In the genomic region with DNA sequence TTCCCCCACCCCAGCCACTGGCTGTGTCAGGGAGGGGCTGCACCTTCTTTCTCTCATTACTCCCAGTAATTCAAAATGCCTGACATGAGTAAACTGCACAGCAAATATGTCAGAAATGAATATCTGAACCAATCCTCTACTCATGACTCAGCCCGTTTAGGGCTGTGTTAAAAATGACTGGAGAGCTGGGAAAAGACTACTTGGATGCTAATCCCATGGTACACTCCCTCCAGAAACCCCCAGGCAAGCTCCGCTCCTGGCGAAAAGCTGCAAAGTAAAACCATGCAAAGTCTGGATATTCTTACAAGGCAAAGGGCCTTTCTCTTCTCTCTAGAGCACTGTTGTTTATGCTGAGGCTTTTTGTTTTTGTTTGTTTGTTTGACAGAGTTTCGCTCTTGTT, we compare ENCODE assay signal across 1 cellular context.
TF ChIP-seq lines count a peak whose summit lies in the region.

No MANE protein-coding gene starts in this region.

TF ChIP-seq in GM23338, 12 proteins besides CTCF, POLR2A, EP300 and RAD21 (continued from another document):
- TF ChIP-seq, protein P1, sequence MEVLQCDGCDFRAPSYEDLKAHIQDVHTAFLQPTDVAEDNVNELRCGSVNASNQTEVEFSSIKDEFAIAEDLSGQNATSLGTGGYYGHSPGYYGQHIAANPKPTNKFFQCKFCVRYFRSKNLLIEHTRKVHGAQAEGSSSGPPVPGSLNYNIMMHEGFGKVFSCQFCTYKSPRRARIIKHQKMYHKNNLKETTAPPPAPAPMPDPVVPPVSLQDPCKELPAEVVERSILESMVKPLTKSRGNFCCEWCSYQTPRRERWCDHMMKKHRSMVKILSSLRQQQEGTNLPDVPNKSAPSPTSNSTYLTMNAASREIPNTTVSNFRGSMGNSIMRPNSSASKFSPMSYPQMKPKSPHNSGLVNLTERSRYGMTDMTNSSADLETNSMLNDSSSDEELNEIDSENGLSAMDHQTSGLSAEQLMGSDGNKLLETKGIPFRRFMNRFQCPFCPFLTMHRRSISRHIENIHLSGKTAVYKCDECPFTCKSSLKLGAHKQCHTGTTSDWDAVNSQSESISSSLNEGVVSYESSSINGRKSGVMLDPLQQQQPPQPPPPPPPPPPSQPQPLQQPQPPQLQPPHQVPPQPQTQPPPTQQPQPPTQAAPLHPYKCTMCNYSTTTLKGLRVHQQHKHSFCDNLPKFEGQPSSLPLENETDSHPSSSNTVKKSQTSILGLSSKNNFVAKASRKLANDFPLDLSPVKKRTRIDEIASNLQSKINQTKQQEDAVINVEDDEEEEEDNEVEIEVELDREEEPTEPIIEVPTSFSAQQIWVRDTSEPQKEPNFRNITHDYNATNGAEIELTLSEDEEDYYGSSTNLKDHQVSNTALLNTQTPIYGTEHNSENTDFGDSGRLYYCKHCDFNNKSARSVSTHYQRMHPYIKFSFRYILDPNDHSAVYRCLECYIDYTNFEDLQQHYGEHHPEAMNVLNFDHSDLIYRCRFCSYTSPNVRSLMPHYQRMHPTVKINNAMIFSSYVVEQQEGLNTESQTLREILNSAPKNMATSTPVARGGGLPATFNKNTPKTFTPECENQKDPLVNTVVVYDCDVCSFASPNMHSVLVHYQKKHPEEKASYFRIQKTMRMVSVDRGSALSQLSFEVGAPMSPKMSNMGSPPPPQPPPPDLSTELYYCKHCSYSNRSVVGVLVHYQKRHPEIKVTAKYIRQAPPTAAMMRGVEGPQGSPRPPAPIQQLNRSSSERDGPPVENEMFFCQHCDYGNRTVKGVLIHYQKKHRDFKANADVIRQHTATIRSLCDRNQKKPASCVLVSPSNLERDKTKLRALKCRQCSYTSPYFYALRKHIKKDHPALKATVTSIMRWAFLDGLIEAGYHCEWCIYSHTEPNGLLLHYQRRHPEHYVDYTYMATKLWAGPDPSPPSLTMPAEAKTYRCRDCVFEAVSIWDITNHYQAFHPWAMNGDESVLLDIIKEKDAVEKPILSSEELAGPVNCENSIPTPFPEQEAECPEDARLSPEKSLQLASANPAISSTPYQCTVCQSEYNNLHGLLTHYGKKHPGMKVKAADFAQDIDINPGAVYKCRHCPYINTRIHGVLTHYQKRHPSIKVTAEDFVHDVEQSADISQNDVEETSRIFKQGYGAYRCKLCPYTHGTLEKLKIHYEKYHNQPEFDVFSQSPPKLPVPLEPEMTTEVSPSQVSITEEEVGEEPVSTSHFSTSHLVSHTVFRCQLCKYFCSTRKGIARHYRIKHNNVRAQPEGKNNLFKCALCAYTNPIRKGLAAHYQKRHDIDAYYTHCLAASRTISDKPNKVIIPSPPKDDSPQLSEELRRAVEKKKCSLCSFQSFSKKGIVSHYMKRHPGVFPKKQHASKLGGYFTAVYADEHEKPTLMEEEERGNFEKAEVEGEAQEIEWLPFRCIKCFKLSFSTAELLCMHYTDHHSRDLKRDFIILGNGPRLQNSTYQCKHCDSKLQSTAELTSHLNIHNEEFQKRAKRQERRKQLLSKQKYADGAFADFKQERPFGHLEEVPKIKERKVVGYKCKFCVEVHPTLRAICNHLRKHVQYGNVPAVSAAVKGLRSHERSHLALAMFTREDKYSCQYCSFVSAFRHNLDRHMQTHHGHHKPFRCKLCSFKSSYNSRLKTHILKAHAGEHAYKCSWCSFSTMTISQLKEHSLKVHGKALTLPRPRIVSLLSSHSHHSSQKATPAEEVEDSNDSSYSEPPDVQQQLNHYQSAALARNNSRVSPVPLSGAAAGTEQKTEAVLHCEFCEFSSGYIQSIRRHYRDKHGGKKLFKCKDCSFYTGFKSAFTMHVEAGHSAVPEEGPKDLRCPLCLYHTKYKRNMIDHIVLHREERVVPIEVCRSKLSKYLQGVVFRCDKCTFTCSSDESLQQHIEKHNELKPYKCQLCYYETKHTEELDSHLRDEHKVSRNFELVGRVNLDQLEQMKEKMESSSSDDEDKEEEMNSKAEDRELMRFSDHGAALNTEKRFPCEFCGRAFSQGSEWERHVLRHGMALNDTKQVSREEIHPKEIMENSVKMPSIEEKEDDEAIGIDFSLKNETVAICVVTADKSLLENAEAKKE (CRISPR knock-in tag; IDR thresholded peaks at IDR 0.05) = no peak
- TF ChIP-seq, protein P2, sequence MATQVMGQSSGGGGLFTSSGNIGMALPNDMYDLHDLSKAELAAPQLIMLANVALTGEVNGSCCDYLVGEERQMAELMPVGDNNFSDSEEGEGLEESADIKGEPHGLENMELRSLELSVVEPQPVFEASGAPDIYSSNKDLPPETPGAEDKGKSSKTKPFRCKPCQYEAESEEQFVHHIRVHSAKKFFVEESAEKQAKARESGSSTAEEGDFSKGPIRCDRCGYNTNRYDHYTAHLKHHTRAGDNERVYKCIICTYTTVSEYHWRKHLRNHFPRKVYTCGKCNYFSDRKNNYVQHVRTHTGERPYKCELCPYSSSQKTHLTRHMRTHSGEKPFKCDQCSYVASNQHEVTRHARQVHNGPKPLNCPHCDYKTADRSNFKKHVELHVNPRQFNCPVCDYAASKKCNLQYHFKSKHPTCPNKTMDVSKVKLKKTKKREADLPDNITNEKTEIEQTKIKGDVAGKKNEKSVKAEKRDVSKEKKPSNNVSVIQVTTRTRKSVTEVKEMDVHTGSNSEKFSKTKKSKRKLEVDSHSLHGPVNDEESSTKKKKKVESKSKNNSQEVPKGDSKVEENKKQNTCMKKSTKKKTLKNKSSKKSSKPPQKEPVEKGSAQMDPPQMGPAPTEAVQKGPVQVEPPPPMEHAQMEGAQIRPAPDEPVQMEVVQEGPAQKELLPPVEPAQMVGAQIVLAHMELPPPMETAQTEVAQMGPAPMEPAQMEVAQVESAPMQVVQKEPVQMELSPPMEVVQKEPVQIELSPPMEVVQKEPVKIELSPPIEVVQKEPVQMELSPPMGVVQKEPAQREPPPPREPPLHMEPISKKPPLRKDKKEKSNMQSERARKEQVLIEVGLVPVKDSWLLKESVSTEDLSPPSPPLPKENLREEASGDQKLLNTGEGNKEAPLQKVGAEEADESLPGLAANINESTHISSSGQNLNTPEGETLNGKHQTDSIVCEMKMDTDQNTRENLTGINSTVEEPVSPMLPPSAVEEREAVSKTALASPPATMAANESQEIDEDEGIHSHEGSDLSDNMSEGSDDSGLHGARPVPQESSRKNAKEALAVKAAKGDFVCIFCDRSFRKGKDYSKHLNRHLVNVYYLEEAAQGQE (IDR thresholded peaks at IDR 0.05; ENCODE audit: unreplicated experiment) = no peak
- no peak for TF ChIP-seq POLR2AphosphoS5 (IDR thresholded peaks at IDR 0.05; ENCODE audit: low read depth)
- TF ChIP-seq ZNF331 (CRISPR knock-in tag; IDR thresholded peaks at IDR 0.05; ENCODE audit: low read depth) = no peak
- no peak for TF ChIP-seq NANOG (IDR thresholded peaks at IDR 0.05; ENCODE audit: borderline replicate concordance)
- TF ChIP-seq STAT1 (IDR thresholded peaks at IDR 0.05; ENCODE audit: unreplicated experiment) = no peak
- no peak for TF ChIP-seq CREB1 (CRISPR knock-in tag; IDR thresholded peaks at IDR 0.05; ENCODE audit: low read depth)
